Comparison of ENCODE assay signal across 34 cellular contexts in genomic region chr14:29493849-29494248, GRCh38.
"Had no signal": no experiment of that assay in that cellular context is flagged by ENCODE, and none has a peak within 500 bp of the region (broad histone marks: within the 10 kb centered on the region; RNA-seq: fewer than 3 reads in every experiment).

No MANE protein-coding gene starts in this region.

- DNase-seq: Karpas-422, Kasumi-1, MG63, MM.1S, MV-4-11, NCI-H1048, NCI-H1092, NCI-H1092 treated with DMSO at 0.1 percent for 48 hours, NCI-H1105, NCI-H1105 treated with DMSO at 0.1 percent for 48 hours, NCI-H1417, NCI-H1417 treated with DMSO at 0.1 percent for 48 hours, NCI-H1436, NCI-H1436 treated with DMSO at 0.1 percent for 48 hours, NCI-H146, NCI-H1694, NCI-H1694 treated with DMSO at 0.1 percent for 48 hours, NCI-H187, NCI-H187 treated with DMSO at 0.1 percent for 48 hours, NCI-H1930, NCI-H2029, NCI-H2029 treated with DMSO at 0.1 percent for 48 hours, NCI-H2081, NCI-H2081 treated with DMSO at 0.1 percent for 48 hours, NCI-H2107, NCI-H2171, NCI-H2171 treated with DMSO at 0.1 percent for 48 hours, NCI-H2227 treated with DMSO at 0.1 percent for 48 hours, NCI-H226, NCI-H345, NCI-H446, NCI-H446 treated with DMSO at 0.1 percent for 48 hours, NCI-H510A, NCI-H510A treated with DMSO at 0.1 percent for 48 hours had no signal

- H3K27me3 ChIP-seq: MG63 had no signal

- H3K4me3 ChIP-seq: MG63 had no signal

- H3K36me3 ChIP-seq: MG63 had no signal
